In the genomic region with DNA sequence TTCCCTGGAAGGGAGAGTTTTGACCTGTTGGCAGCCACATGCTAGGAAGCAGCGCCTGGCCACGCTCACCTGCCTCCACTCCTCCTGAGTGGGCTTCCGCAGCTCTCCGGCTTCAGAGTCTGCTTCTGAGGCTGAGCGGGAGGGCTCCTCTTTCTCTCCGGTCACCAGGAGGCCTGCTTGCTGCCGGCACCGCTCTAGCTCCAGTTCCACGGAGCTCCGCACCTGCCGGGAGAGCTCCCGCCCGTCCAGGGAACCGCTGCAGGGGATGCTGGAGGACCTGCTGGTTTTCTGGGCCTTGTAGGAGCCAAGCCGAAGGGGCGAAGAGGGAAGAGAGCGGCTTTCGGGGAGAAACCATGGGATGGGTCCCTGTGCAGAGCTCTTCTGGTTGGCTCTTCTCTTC, we compare ENCODE assay signal across 1 cellular context.
TF ChIP-seq lines count a peak whose summit lies in the region.

No MANE protein-coding gene starts in this region.

TF ChIP-seq in K562, 482 proteins besides CTCF, POLR2A, EP300 and RAD21 (continued from another document):
- TF ChIP-seq, protein P1, sequence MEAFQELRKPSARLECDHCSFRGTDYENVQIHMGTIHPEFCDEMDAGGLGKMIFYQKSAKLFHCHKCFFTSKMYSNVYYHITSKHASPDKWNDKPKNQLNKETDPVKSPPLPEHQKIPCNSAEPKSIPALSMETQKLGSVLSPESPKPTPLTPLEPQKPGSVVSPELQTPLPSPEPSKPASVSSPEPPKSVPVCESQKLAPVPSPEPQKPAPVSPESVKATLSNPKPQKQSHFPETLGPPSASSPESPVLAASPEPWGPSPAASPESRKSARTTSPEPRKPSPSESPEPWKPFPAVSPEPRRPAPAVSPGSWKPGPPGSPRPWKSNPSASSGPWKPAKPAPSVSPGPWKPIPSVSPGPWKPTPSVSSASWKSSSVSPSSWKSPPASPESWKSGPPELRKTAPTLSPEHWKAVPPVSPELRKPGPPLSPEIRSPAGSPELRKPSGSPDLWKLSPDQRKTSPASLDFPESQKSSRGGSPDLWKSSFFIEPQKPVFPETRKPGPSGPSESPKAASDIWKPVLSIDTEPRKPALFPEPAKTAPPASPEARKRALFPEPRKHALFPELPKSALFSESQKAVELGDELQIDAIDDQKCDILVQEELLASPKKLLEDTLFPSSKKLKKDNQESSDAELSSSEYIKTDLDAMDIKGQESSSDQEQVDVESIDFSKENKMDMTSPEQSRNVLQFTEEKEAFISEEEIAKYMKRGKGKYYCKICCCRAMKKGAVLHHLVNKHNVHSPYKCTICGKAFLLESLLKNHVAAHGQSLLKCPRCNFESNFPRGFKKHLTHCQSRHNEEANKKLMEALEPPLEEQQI (IDR thresholded peaks at IDR 0.05) = no peak
- TF ChIP-seq CEBPB (tag; IDR thresholded peaks at IDR 0.05) (no peak), ZNF408 (CRISPR knock-in tag; IDR thresholded peaks at IDR 0.05; ENCODE audit: low read depth) (no peak), SAP30 (IDR thresholded peaks at IDR 0.05; ENCODE audit: borderline replicate concordance, insufficient read depth, low read depth, low read length, poor library complexity, severe bottlenecking) (no peak), RFX7 (CRISPR knock-in tag; IDR thresholded peaks at IDR 0.05) (no peak), BCOR (IDR thresholded peaks at IDR 0.05) (no peak), ZNF57 (CRISPR knock-in tag; IDR thresholded peaks at IDR 0.05) (no peak), RAD51 (IDR thresholded peaks at IDR 0.05; ENCODE audit: borderline replicate concordance, low read depth) (no peak), TGIF2 (CRISPR knock-in tag; IDR thresholded peaks at IDR 0.05) (no peak), MAFG (tag; conservative IDR thresholded peaks at IDR 0.05) (no peak)
- TF ChIP-seq, protein P2, sequence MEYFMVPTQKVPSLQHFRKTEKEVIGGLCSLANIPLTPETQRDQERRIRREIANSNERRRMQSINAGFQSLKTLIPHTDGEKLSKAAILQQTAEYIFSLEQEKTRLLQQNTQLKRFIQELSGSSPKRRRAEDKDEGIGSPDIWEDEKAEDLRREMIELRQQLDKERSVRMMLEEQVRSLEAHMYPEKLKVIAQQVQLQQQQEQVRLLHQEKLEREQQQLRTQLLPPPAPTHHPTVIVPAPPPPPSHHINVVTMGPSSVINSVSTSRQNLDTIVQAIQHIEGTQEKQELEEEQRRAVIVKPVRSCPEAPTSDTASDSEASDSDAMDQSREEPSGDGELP (CRISPR knock-in tag; IDR thresholded peaks at IDR 0.05; ENCODE audit: borderline replicate concordance) = no peak
- TF ChIP-seq, protein P3, sequence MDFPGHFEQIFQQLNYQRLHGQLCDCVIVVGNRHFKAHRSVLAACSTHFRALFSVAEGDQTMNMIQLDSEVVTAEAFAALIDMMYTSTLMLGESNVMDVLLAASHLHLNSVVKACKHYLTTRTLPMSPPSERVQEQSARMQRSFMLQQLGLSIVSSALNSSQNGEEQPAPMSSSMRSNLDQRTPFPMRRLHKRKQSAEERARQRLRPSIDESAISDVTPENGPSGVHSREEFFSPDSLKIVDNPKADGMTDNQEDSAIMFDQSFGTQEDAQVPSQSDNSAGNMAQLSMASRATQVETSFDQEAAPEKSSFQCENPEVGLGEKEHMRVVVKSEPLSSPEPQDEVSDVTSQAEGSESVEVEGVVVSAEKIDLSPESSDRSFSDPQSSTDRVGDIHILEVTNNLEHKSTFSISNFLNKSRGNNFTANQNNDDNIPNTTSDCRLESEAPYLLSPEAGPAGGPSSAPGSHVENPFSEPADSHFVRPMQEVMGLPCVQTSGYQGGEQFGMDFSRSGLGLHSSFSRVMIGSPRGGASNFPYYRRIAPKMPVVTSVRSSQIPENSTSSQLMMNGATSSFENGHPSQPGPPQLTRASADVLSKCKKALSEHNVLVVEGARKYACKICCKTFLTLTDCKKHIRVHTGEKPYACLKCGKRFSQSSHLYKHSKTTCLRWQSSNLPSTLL (IDR thresholded peaks at IDR 0.05) = no peak
- TF ChIP-seq, protein P4, sequence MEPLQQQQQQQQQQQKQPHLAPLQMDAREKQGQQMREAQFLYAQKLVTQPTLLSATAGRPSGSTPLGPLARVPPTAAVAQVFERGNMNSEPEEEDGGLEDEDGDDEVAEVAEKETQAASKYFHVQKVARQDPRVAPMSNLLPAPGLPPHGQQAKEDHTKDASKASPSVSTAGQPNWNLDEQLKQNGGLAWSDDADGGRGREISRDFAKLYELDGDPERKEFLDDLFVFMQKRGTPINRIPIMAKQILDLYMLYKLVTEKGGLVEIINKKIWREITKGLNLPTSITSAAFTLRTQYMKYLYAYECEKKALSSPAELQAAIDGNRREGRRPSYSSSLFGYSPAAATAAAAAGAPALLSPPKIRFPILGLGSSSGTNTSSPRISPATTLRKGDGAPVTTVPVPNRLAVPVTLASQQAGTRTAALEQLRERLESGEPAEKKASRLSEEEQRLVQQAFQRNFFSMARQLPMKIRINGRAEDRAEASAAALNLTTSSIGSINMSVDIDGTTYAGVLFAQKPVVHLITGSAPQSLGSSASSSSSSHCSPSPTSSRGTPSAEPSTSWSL (CRISPR knock-in tag; IDR thresholded peaks at IDR 0.05; ENCODE audit: borderline replicate concordance) = no peak
- TF ChIP-seq, protein P5, sequence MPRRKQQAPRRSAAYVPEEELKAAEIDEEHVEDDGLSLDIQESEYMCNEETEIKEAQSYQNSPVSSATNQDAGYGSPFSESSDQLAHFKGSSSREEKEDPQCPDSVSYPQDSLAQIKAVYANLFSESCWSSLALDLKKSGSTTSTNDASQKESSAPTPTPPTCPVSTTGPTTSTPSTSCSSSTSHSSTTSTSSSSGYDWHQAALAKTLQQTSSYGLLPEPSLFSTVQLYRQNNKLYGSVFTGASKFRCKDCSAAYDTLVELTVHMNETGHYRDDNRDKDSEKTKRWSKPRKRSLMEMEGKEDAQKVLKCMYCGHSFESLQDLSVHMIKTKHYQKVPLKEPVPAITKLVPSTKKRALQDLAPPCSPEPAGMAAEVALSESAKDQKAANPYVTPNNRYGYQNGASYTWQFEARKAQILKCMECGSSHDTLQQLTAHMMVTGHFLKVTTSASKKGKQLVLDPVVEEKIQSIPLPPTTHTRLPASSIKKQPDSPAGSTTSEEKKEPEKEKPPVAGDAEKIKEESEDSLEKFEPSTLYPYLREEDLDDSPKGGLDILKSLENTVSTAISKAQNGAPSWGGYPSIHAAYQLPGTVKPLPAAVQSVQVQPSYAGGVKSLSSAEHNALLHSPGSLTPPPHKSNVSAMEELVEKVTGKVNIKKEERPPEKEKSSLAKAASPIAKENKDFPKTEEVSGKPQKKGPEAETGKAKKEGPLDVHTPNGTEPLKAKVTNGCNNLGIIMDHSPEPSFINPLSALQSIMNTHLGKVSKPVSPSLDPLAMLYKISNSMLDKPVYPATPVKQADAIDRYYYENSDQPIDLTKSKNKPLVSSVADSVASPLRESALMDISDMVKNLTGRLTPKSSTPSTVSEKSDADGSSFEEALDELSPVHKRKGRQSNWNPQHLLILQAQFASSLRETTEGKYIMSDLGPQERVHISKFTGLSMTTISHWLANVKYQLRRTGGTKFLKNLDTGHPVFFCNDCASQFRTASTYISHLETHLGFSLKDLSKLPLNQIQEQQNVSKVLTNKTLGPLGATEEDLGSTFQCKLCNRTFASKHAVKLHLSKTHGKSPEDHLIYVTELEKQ (CRISPR knock-in tag; IDR thresholded peaks at IDR 0.05) = no peak
- TF ChIP-seq, protein P6, sequence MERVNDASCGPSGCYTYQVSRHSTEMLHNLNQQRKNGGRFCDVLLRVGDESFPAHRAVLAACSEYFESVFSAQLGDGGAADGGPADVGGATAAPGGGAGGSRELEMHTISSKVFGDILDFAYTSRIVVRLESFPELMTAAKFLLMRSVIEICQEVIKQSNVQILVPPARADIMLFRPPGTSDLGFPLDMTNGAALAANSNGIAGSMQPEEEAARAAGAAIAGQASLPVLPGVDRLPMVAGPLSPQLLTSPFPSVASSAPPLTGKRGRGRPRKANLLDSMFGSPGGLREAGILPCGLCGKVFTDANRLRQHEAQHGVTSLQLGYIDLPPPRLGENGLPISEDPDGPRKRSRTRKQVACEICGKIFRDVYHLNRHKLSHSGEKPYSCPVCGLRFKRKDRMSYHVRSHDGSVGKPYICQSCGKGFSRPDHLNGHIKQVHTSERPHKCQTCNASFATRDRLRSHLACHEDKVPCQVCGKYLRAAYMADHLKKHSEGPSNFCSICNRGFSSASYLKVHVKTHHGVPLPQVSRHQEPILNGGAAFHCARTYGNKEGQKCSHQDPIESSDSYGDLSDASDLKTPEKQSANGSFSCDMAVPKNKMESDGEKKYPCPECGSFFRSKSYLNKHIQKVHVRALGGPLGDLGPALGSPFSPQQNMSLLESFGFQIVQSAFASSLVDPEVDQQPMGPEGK (CRISPR knock-in tag; IDR thresholded peaks at IDR 0.05; ENCODE audit: borderline replicate concordance) = no peak
